Comparison of ENCODE assay signal across 8 cellular contexts in genomic region chr11:68447015-68447801, GRCh38. TPM values are rescaled to one million over a fixed set of nuclear protein-coding genes. Genes with fewer than 3 reads are reported as not detected.
DNase-seq lines count a peak whose midpoint lies in the region; ATAC-seq and TF ChIP-seq lines count a peak whose summit lies in the region.

No MANE protein-coding gene starts in this region.

- H2AFZ ChIP-seq in PC-9 = no peak overlapping the region

- H3K9me3 ChIP-seq in PC-9 (ENCODE audit: insufficient read depth, low read depth) = no peaks in the 10 kb centered on the region

- no peaks in the 10 kb centered on the region for H3K79me2 ChIP-seq in PC-9 (ENCODE audit: low read depth)

- H4K20me1 ChIP-seq in PC-9 (ENCODE audit: insufficient read depth) = peaks cover 12% of the 10 kb centered on the region

- peak overlapping the region; percentile 71 for H3K27ac Mint-ChIP-seq in activated T-cell treated with anti-CD3 and anti-CD28 coated beads, Interleukin-2, amount 50 U/mL, for 24 hours
- no peak overlapping the region for H3K27ac Mint-ChIP-seq in natural killer cell treated with Interleukin-12 subunit alpha and Interleukin-12 subunit beta and Interleukin-15 and Interleukin-18, amount 100 ng/mL, for 72 hours
- H3K27ac Mint-ChIP-seq in stimulated activated effector memory CD8-positive, alpha-beta T cell treated with anti-CD3 and anti-CD28 coated beads, Interleukin-12 subunit alpha, Interleukin-12 subunit beta, amount 100 ng/mL, for 72 hours = peak overlapping the region; percentile 70

- TF ChIP-seq CTCF in PC-9 (conservative IDR thresholded peaks at IDR 0.05) = peak; percentile 93

- no peak overlapping the region for H3K27ac ChIP-seq in PC-9

- POLR2A ChIA-PET in PC-9 (lab: Charles Lee; ENCODE audit: unreplicated experiment) = no interaction called here

- H3K9me3 Mint-ChIP-seq in activated T-cell treated with anti-CD3 and anti-CD28 coated beads, Interleukin-2, amount 50 U/mL, for 24 hours = no peaks in the 10 kb centered on the region
- no peaks in the 10 kb centered on the region for H3K9me3 Mint-ChIP-seq in natural killer cell treated with Interleukin-12 subunit alpha and Interleukin-12 subunit beta and Interleukin-15 and Interleukin-18, amount 100 ng/mL, for 72 hours
- no peaks in the 10 kb centered on the region for H3K9me3 Mint-ChIP-seq in stimulated activated effector memory CD8-positive, alpha-beta T cell treated with anti-CD3 and anti-CD28 coated beads, Interleukin-12 subunit alpha, Interleukin-12 subunit beta, amount 100 ng/mL, for 72 hours

- ATAC-seq in HG03432 (IDR thresholded peaks at IDR 0.05; ENCODE audit: unreplicated experiment) = peak; percentile 51
- ATAC-seq in natural killer cell treated with Interleukin-12 subunit alpha and Interleukin-12 subunit beta and Interleukin-15 and Interleukin-18, amount 100 ng/mL, for 72 hours = peak; percentile 83 to 89
- peak; percentile 95 for ATAC-seq in stimulated activated effector memory CD8-positive, alpha-beta T cell treated with anti-CD3 and anti-CD28 coated beads, Interleukin-12 subunit alpha, Interleukin-12 subunit beta, amount 100 ng/mL, for 72 hours
- ATAC-seq in HG03442 (IDR thresholded peaks at IDR 0.05; ENCODE audit: unreplicated experiment) = no peak

- H3K4me3 Mint-ChIP-seq in activated T-cell treated with anti-CD3 and anti-CD28 coated beads, Interleukin-2, amount 50 U/mL, for 24 hours = no peak overlapping the region
- H3K4me3 Mint-ChIP-seq in natural killer cell treated with Interleukin-12 subunit alpha and Interleukin-12 subunit beta and Interleukin-15 and Interleukin-18, amount 100 ng/mL, for 72 hours = no peak overlapping the region
- H3K4me3 Mint-ChIP-seq in stimulated activated effector memory CD8-positive, alpha-beta T cell treated with anti-CD3 and anti-CD28 coated beads, Interleukin-12 subunit alpha, Interleukin-12 subunit beta, amount 100 ng/mL, for 72 hours = no peak overlapping the region

- H3K9me2 ChIP-seq in PC-9 (ENCODE audit: insufficient read depth) = no peaks in the 10 kb centered on the region

- DNase-seq in G401 (ENCODE audit: low spot score) (peak; percentile 67), PC-9 (peak; percentile 54 to 77), fibroblast of gingiva (ENCODE audit: low read depth) (peak; percentile 45)
- peak; percentile 85 for DNase-seq in activated T-cell treated with anti-CD3 and anti-CD28 coated beads, Interleukin-2, amount 50 U/mL, for 24 hours
- DNase-seq in natural killer cell treated with Interleukin-12 subunit alpha and Interleukin-12 subunit beta and Interleukin-15 and Interleukin-18, amount 100 ng/mL, for 72 hours (ENCODE audit: low spot score) = peak; percentile 80
- DNase-seq in stimulated activated effector memory CD8-positive, alpha-beta T cell treated with anti-CD3 and anti-CD28 coated beads, Interleukin-12 subunit alpha, Interleukin-12 subunit beta, amount 100 ng/mL, for 72 hours (ENCODE audit: low spot score in 2 of 2) = peak; percentile 72 to 87

- no peaks in the 10 kb centered on the region for H3K27me3 ChIP-seq in PC-9 (ENCODE audit: insufficient read depth, low read depth)

- no peaks in the 10 kb centered on the region for H3K4me1 ChIP-seq in PC-9 (replicated peaks; ENCODE audit: insufficient read depth)

- intact Hi-C loops in PC-9 (cut with micrococcal nuclease; ENCODE audit: unreplicated experiment) = loop anchor here (1.0 to 2.0 kb wide), 2 partner anchors 190 to 238 kb away; no protein-coding TSS in a partner anchor

- H3K36me3 Mint-ChIP-seq in activated T-cell treated with anti-CD3 and anti-CD28 coated beads, Interleukin-2, amount 50 U/mL, for 24 hours (ENCODE audit: low read depth) = peaks cover 10% of the 10 kb centered on the region
- no peaks in the 10 kb centered on the region for H3K36me3 Mint-ChIP-seq in natural killer cell treated with Interleukin-12 subunit alpha and Interleukin-12 subunit beta and Interleukin-15 and Interleukin-18, amount 100 ng/mL, for 72 hours
- no peaks in the 10 kb centered on the region for H3K36me3 Mint-ChIP-seq in stimulated activated effector memory CD8-positive, alpha-beta T cell treated with anti-CD3 and anti-CD28 coated beads, Interleukin-12 subunit alpha, Interleukin-12 subunit beta, amount 100 ng/mL, for 72 hours

- H3K36me3 ChIP-seq in PC-9 (ENCODE audit: low read depth) = peaks cover 8% of the 10 kb centered on the region

- no TSS peak for BruUV-seq in PC-9 (replicated peaks; lab: Mats Ljungman, UMichigan)

- H3K4me1 Mint-ChIP-seq in activated T-cell treated with anti-CD3 and anti-CD28 coated beads, Interleukin-2, amount 50 U/mL, for 24 hours (ENCODE audit: low read depth) = peaks cover 7% of the 10 kb centered on the region
- peaks cover 0 to 10% of the 10 kb centered on the region in 2 donors for H3K4me1 Mint-ChIP-seq in natural killer cell treated with Interleukin-12 subunit alpha and Interleukin-12 subunit beta and Interleukin-15 and Interleukin-18, amount 100 ng/mL, for 72 hours (ENCODE audit: low read depth in 2 of 2)
- H3K4me1 Mint-ChIP-seq in stimulated activated effector memory CD8-positive, alpha-beta T cell treated with anti-CD3 and anti-CD28 coated beads, Interleukin-12 subunit alpha, Interleukin-12 subunit beta, amount 100 ng/mL, for 72 hours = peaks cover 7% of the 10 kb centered on the region

- in situ Hi-C loops in G401 (cut with HindIII; ENCODE audit: low sequenced_read_pairs) = no loop called here

- no peaks in the 10 kb centered on the region for H3K27me3 Mint-ChIP-seq in activated T-cell treated with anti-CD3 and anti-CD28 coated beads, Interleukin-2, amount 50 U/mL, for 24 hours
- no peaks in the 10 kb centered on the region for H3K27me3 Mint-ChIP-seq in natural killer cell treated with Interleukin-12 subunit alpha and Interleukin-12 subunit beta and Interleukin-15 and Interleukin-18, amount 100 ng/mL, for 72 hours

- no peak overlapping the region for H3K4me2 ChIP-seq in PC-9

- CTCF ChIA-PET in PC-9 (lab: Charles Lee) = no interaction called here

- peaks cover 18% of the 10 kb centered on the region; the same call in 1 of the 2 replicates for H3F3A ChIP-seq in PC-9 (ENCODE audit: insufficient read depth, low read depth)

- H3K4me3 ChIP-seq in PC-9 = no peak overlapping the region

RNA-seq across cellular contexts. Expression of gene PPP6R3, which starts 13.3 kb away (rescaled TPM):
- total RNA-seq in G401 (2014; rRNA removed; shearing (Covaris generic)) = 108 and 157 TPM in 2 replicates
- total RNA-seq in PC-9 (2021) = 116 and 129 TPM in 2 replicates
- total RNA-seq in natural killer cell treated with Interleukin-12 subunit alpha and Interleukin-12 subunit beta and Interleukin-15 and Interleukin-18, amount 100 ng/mL, for 72 hours = 100 to 1,000 TPM; 188 to 189 TPM

Comparison
In these comparisons a context has a peak if more than half of its experiments do, and no peak if none do; other contexts are left out.
1. H3K27ac Mint-ChIP-seq: peak in activated T-cell treated with anti-CD3 and anti-CD28 coated beads, Interleukin-2, amount 50 U/mL, for 24 hours (single experiment) and stimulated activated effector memory CD8-positive, alpha-beta T cell treated with anti-CD3 and anti-CD28 coated beads, Interleukin-12 subunit alpha, Interleukin-12 subunit beta, amount 100 ng/mL, for 72 hours (single experiment); none in natural killer cell treated with Interleukin-12 subunit alpha and Interleukin-12 subunit beta and Interleukin-15 and Interleukin-18, amount 100 ng/mL, for 72 hours (0 of 2).
2. Peak in every context shown above with its lines, with median percentiles within 50 percentile points of each other: DNase-seq.